In the genomic region with DNA sequence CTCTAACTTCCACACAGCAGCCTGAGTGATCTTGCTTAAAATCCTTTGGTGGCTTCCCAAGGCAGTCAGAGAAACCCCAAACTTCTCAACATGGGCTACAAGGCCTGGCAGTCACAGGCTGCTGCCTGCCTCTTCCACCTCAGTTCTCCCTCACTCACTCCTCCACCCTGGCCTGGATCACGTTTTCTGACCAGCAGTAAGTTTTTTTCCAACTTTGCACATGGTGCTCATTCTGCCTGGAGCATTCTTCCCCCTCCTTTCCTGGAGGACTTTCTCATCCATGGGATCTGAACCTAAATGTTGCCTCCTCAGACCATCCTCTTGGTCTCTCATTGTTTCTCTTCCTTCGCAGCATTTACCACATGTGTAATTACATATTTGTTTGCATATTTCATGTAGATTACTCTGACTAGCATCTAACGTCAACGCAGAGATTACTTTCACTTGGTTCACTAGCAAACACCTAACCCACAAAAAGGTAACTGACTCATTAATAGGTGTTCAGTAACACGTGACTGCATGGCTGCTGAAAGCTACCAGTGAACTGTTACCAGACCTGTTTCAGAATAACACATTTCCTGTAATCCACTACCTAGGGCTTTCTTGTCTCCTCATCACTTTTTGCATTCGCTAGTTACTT, we compare ENCODE assay signal across 8 cellular contexts. TPM values are rescaled to one million over a fixed set of nuclear protein-coding genes. Genes with fewer than 3 reads are reported as not detected.
DNase-seq lines count a peak whose midpoint lies in the region; ATAC-seq and TF ChIP-seq lines count a peak whose summit lies in the region.

No MANE protein-coding gene starts in this region.

- no peaks in the 10 kb centered on the region for H3K27me3 ChIP-seq in CD4-positive, CD25-positive, alpha-beta regulatory T cell (ENCODE audit: control insufficient read depth, insufficient read depth, low read length)

- H3K27ac ChIP-seq in CD4-positive, CD25-positive, alpha-beta regulatory T cell (ENCODE audit: insufficient read depth, low read length, poor library complexity, severe bottlenecking), result peak overlapping the region; percentile 95

- peak overlapping the region; percentile 93 to 97 (median 97) for H3K27ac Mint-ChIP-seq in CD4-positive, CD25-positive, alpha-beta regulatory T cell
- peak overlapping the region; percentile 89 for H3K27ac Mint-ChIP-seq in activated naive CD4-positive, alpha-beta T cell treated with anti-CD3 and anti-CD28 coated beads, Interleukin-2, amount 10 ng/mL, durations not matched to agents 7 days and 5 days

- CTCF ChIA-PET in activated naive CD4-positive, alpha-beta T cell treated with anti-CD3 and anti-CD28 coated beads, Interleukin-2, amount 10 ng/mL, durations not matched to agents 7 days and 5 days (lab: Charles Lee), result interaction anchor here (0.9 kb wide), 1 partner anchor 10 kb away, joined by 3 read pairs; no protein-coding TSS in a partner anchor

- no peaks in the 10 kb centered on the region for H3K27me3 Mint-ChIP-seq in CD4-positive, CD25-positive, alpha-beta regulatory T cell
- H3K27me3 Mint-ChIP-seq in activated naive CD4-positive, alpha-beta T cell treated with anti-CD3 and anti-CD28 coated beads, Interleukin-2, amount 10 ng/mL, durations not matched to agents 7 days and 5 days, result no peaks in the 10 kb centered on the region

- peak; percentile 97 to 98 for ATAC-seq in CD4-positive, CD25-positive, alpha-beta regulatory T cell (ENCODE audit: low read depth in 2 of 2)
- peak; percentile 79 for ATAC-seq in HG03565 (IDR thresholded peaks at IDR 0.05; ENCODE audit: unreplicated experiment)

- peak overlapping the region; percentile 59 to 80 (median 76) for H3K4me3 Mint-ChIP-seq in CD4-positive, CD25-positive, alpha-beta regulatory T cell
- H3K4me3 Mint-ChIP-seq in activated naive CD4-positive, alpha-beta T cell treated with anti-CD3 and anti-CD28 coated beads, Interleukin-2, amount 10 ng/mL, durations not matched to agents 7 days and 5 days, result peak overlapping the region; percentile 37

- no peaks in the 10 kb centered on the region for H3K9me3 ChIP-seq in CD4-positive, CD25-positive, alpha-beta regulatory T cell (ENCODE audit: control insufficient read depth in 2 of 2, low read length in 2 of 2)

- H3K4me1 Mint-ChIP-seq in CD4-positive, CD25-positive, alpha-beta regulatory T cell, result peaks cover 30 to 87% (median 63%) of the 10 kb centered on the region in 4 donors
- peaks cover 82% of the 10 kb centered on the region for H3K4me1 Mint-ChIP-seq in activated naive CD4-positive, alpha-beta T cell treated with anti-CD3 and anti-CD28 coated beads, Interleukin-2, amount 10 ng/mL, durations not matched to agents 7 days and 5 days

- H3K9me3 Mint-ChIP-seq in CD4-positive, CD25-positive, alpha-beta regulatory T cell, result no peaks in the 10 kb centered on the region
- no peaks in the 10 kb centered on the region for H3K9me3 Mint-ChIP-seq in activated naive CD4-positive, alpha-beta T cell treated with anti-CD3 and anti-CD28 coated beads, Interleukin-2, amount 10 ng/mL, durations not matched to agents 7 days and 5 days

- peaks cover 25% of the 10 kb centered on the region for H3K36me3 Mint-ChIP-seq in CD4-positive, CD25-positive, alpha-beta regulatory T cell
- peaks cover 48% of the 10 kb centered on the region for H3K36me3 Mint-ChIP-seq in activated naive CD4-positive, alpha-beta T cell treated with anti-CD3 and anti-CD28 coated beads, Interleukin-2, amount 10 ng/mL, durations not matched to agents 7 days and 5 days

- H3K4me1 ChIP-seq in CD4-positive, CD25-positive, alpha-beta regulatory T cell (ENCODE audit: control insufficient read depth, insufficient read depth, low read length, poor library complexity, severe bottlenecking), result peaks cover 93% of the 10 kb centered on the region

- TF ChIP-seq CTCF in GM20000 (IDR thresholded peaks at IDR 0.05; ENCODE audit: extremely low read depth, missing control alignments), result no peak

- H3K36me3 ChIP-seq in CD4-positive, CD25-positive, alpha-beta regulatory T cell (ENCODE audit: control insufficient read depth, insufficient read depth, low read length), result peaks cover 5% of the 10 kb centered on the region

- peak overlapping the region; percentile 84 for H3K4me3 ChIP-seq in CD4-positive, CD25-positive, alpha-beta regulatory T cell (ENCODE audit: low read depth, low read length)

- DNase-seq in CD4-positive, CD25-positive, alpha-beta regulatory T cell, result peak; percentile 69 to 92 (median 85)
- peak; percentile 55 for DNase-seq in GM20000 (ENCODE audit: low spot score)
- DNase-seq in activated naive CD4-positive, alpha-beta T cell treated with anti-CD3 and anti-CD28 coated beads, Interleukin-2, amount 10 ng/mL, durations not matched to agents 7 days and 5 days, result peak; percentile 70
- DNase-seq in stimulated activated CD4-positive, alpha-beta T cell treated with anti-CD3 and anti-CD28 coated beads, Interleukin-4, amount 100 ng/mL, for 24 hours, result peak; percentile 61
- DNase-seq in NCI-H82 treated with DMSO at 0.1 percent for 48 hours (lab: John Stamatoyannopoulos, UW; ENCODE audit: unreplicated experiment), result no peak
- DNase-seq in NCI-H69 (lab: John Stamatoyannopoulos, UW), result no peak
- DNase-seq in anterior cingulate cortex (lab: John Stamatoyannopoulos, UW), result no peak

RNA-seq across cellular contexts. Expression of gene GNA13, which starts 17.1 kb away (rescaled TPM):
- 127 TPM for total RNA-seq in CD4-positive, CD25-positive, alpha-beta regulatory T cell
- 10 to 100 TPM; 51.4 to 58.0 (median 53.3) TPM for polyA plus RNA-seq in CD4-positive, CD25-positive, alpha-beta regulatory T cell

Comparison
In these comparisons a context has a peak if more than half of its experiments do, and no peak if none do; other contexts are left out.
1. DNase-seq: peak in CD4-positive, CD25-positive, alpha-beta regulatory T cell (3 of 3), GM20000 (single experiment), activated naive CD4-positive, alpha-beta T cell treated with anti-CD3 and anti-CD28 coated beads, Interleukin-2, amount 10 ng/mL, durations not matched to agents 7 days and 5 days (single experiment) and stimulated activated CD4-positive, alpha-beta T cell treated with anti-CD3 and anti-CD28 coated beads, Interleukin-4, amount 100 ng/mL, for 24 hours (single experiment); none in NCI-H82 treated with DMSO at 0.1 percent for 48 hours (single experiment), NCI-H69 (single experiment) and anterior cingulate cortex (0 of 58).